In genomic region chr18:80109676-80110078, GRCh38 we compare ENCODE assay signal across 1 cellular context.
TF ChIP-seq lines count a peak whose summit lies in the region.

No MANE protein-coding gene starts in this region.

TF ChIP-seq in K562, 482 proteins besides CTCF, POLR2A, EP300 and RAD21 (continued from another document):
- TF ChIP-seq ZNF609 (CRISPR knock-in tag; IDR thresholded peaks at IDR 0.05; ENCODE audit: borderline replicate concordance) (no peak), ZNF511 (CRISPR knock-in tag; IDR thresholded peaks at IDR 0.05) (no peak), ZNF175 (CRISPR knock-in tag; IDR thresholded peaks at IDR 0.05; ENCODE audit: low read depth) (no peak), HCFC1 (IDR thresholded peaks at IDR 0.05; ENCODE audit: low read depth, low read length) (no peak), ATF7 (IDR thresholded peaks at IDR 0.05) (no peak), ZBTB7A (IDR thresholded peaks at IDR 0.05; ENCODE audit: borderline replicate concordance, control insufficient read depth, low read depth, low read length) (no peak), EWSR1 (IDR thresholded peaks at IDR 0.05; ENCODE audit: borderline replicate concordance, low read depth, partially characterized antibody) (no peak), RNF219 (CRISPR knock-in tag; IDR thresholded peaks at IDR 0.05) (no peak), RAD51 (IDR thresholded peaks at IDR 0.05; ENCODE audit: borderline replicate concordance, low read depth) (0 out of 2 replicates have a peak, but pooled peaks have one; percentile 18), USF2 (CRISPR knock-in tag; IDR thresholded peaks at IDR 0.05) (peak; percentile 67), GATAD2B (IDR thresholded peaks at IDR 0.05; ENCODE audit: borderline replicate concordance) (no peak), USF1 (CRISPR knock-in tag; IDR thresholded peaks at IDR 0.05) (peak; percentile 54), POLR2G (IDR thresholded peaks at IDR 0.05; ENCODE audit: low read depth, low read length) (0 out of 2 replicates have a peak, but pooled peaks have one; percentile 0), CBX8 (IDR thresholded peaks at IDR 0.05; ENCODE audit: borderline replicate concordance, extremely low read depth, low read depth, low read length, poor library complexity, severe bottlenecking) (no peak), ATF4 (CRISPR knock-in tag; IDR thresholded peaks at IDR 0.05) (no peak), ARHGAP35 (IDR thresholded peaks at IDR 0.05; ENCODE audit: partially characterized antibody) (no peak), VEZF1 (CRISPR knock-in tag; IDR thresholded peaks at IDR 0.05) (peak; percentile 61), CBFA2T2 (conservative IDR thresholded peaks at IDR 0.05) (0 out of 2 replicates have a peak, but pooled peaks have one; percentile 4), ERF (CRISPR knock-in tag; IDR thresholded peaks at IDR 0.05) (no peak), MNT (conservative IDR thresholded peaks at IDR 0.05) (0 out of 4 replicates have a peak, but pooled peaks of 1 of the 2 experiments have one; percentile 21), CTBP1 (IDR thresholded peaks at IDR 0.05; ENCODE audit: borderline replicate concordance) (no peak), POLR2AphosphoS2 (IDR thresholded peaks at IDR 0.05; ENCODE audit: low read length) (no peak), POLR2H (tag; IDR thresholded peaks at IDR 0.05; ENCODE audit: low read depth) (no peak), LEF1 (IDR thresholded peaks at IDR 0.05) (no peak), E2F6 (IDR thresholded peaks at IDR 0.05; ENCODE audit: borderline replicate concordance in 1 of 2, extremely low read depth in 1 of 2, insufficient read depth in 1 of 2, insufficient read length in 1 of 2, low read depth in 1 of 2, low read length in 1 of 2, poor library complexity in 1 of 2, severe bottlenecking in 1 of 2) (peak in 1 of 2 experiments; percentile 5), NCOA4 (IDR thresholded peaks at IDR 0.05; ENCODE audit: partially characterized antibody) (no peak), BRF1 (IDR thresholded peaks at IDR 0.05; ENCODE audit: borderline replicate concordance, extremely low read depth, insufficient read length) (no peak), CREM (IDR thresholded peaks at IDR 0.05; ENCODE audit: low read depth) (no peak), HEY1 (CRISPR knock-in tag; IDR thresholded peaks at IDR 0.05; ENCODE audit: borderline replicate concordance) (no peak), AFF4 (CRISPR knock-in tag; IDR thresholded peaks at IDR 0.05) (no peak), PKNOX1 (IDR thresholded peaks at IDR 0.05) (peak; percentile 61), NBN (IDR thresholded peaks at IDR 0.05; ENCODE audit: low read depth) (no peak), MLLT1 (IDR thresholded peaks at IDR 0.05) (no peak)
